Comparison of ENCODE assay signal across 9 cellular contexts in genomic region chr1:13807213-13807612, GRCh38.
DNase-seq lines count a peak whose midpoint lies in the region; ATAC-seq and TF ChIP-seq lines count a peak whose summit lies in the region.
"Had no signal": no experiment of that assay in that cellular context is flagged by ENCODE, and none has a peak within 500 bp of the region (broad histone marks: within the 10 kb centered on the region; RNA-seq: fewer than 3 reads in every experiment).

No MANE protein-coding gene starts in this region.

- H3K4me3 ChIP-seq in DND-41 (ENCODE audit: low read depth in 1 of 2, low read length in 2 of 2) = no peak overlapping the region
- H3K4me3 ChIP-seq in astrocyte of the cerebellum (ENCODE audit: low read depth, low read length) = no peak overlapping the region
- H3K4me3 ChIP-seq in mesenchymal stem cell (ENCODE audit: insufficient read depth in 1 of 2, low read depth in 1 of 2, low read length in 2 of 2) = no peak overlapping the region
- no peak overlapping the region for H3K4me3 ChIP-seq in gastrocnemius medialis

- WGBS in mesenchymal stem cell = 63% methylated on average over 7 of the region's 7 CpGs

- H2BK120ac ChIP-seq in mesenchymal stem cell (ENCODE audit: low read depth, low read length) = no peak overlapping the region

- TF ChIP-seq CTCF in DND-41 (IDR thresholded peaks at IDR 0.05; ENCODE audit: borderline replicate concordance, extremely low read depth, low read length, poor library complexity, severe bottlenecking) (peak; percentile 40), astrocyte of the cerebellum (IDR thresholded peaks at IDR 0.05; ENCODE audit: low read depth, low read length, missing control alignments) (peak; percentile 58), gastrocnemius medialis (IDR thresholded peaks at IDR 0.05 in 4 of 5, conservative IDR thresholded peaks at IDR 0.05 in 1 of 5) (no peak)

- H4K91ac ChIP-seq in mesenchymal stem cell (ENCODE audit: low read length) = no peak overlapping the region

- no peak overlapping the region for H4K8ac ChIP-seq in mesenchymal stem cell (ENCODE audit: low read length)

- no peaks in the 10 kb centered on the region for H3K4me1 ChIP-seq in DND-41 (ENCODE audit: insufficient read depth, low read length)
- peaks cover 4% of the 10 kb centered on the region for H3K4me1 ChIP-seq in mesenchymal stem cell (ENCODE audit: control insufficient read depth, insufficient read depth, low read depth, low read length)
- peaks cover 0 to 2% of the 10 kb centered on the region in 2 donors for H3K4me1 ChIP-seq in gastrocnemius medialis

- H2AFZ ChIP-seq in DND-41 (ENCODE audit: low read depth, low read length) = no peak overlapping the region
- no peak overlapping the region for H2AFZ ChIP-seq in mesenchymal stem cell (ENCODE audit: low read depth, low read length)

- H3K18ac ChIP-seq in mesenchymal stem cell (ENCODE audit: low read depth in 1 of 2, low read length in 2 of 2) = no peak overlapping the region

- H3K27ac ChIP-seq in DND-41 (ENCODE audit: low read length) = no peak overlapping the region
- no peak overlapping the region for H3K27ac ChIP-seq in mesenchymal stem cell (ENCODE audit: low read length, poor library complexity, severe bottlenecking)
- H3K27ac ChIP-seq in gastrocnemius medialis = no peak overlapping the region
- H3K27ac ChIP-seq: neutrophil had no signal

- H3K36me3 ChIP-seq in DND-41 (ENCODE audit: insufficient read depth, low read length) = no peaks in the 10 kb centered on the region
- peaks cover 0 to 1% of the 10 kb centered on the region in 2 experiments for H3K36me3 ChIP-seq in mesenchymal stem cell (ENCODE audit: control insufficient read depth in 1 of 2, insufficient read depth in 2 of 2, low read depth in 1 of 2, low read length in 2 of 2)
- peaks cover 0 to 4% of the 10 kb centered on the region in 2 donors for H3K36me3 ChIP-seq in gastrocnemius medialis

- peaks cover 54% of the 10 kb centered on the region for H4K20me1 ChIP-seq in DND-41 (ENCODE audit: insufficient read depth, low read length)

- no peaks in the 10 kb centered on the region for H3K79me2 ChIP-seq in DND-41 (ENCODE audit: insufficient read depth, low read length)

- intact Hi-C loops in gastrocnemius medialis (cut with DNase I; ENCODE audit: low total_unique reads) = no loop called here

- DNase-seq in DND-41 (peak; percentile 20), HT-29 (ENCODE audit: low spot score) (peak; percentile 63), astrocyte of the cerebellum (ENCODE audit: low read depth) (no peak), mesenchymal stem cell (peak; percentile 31), gastrocnemius medialis (no peak), NCI-H2107 treated with DMSO at 0.1 percent for 48 hours (lab: John Stamatoyannopoulos, UW; ENCODE audit: unreplicated experiment) (no peak)
- DNase-seq in stimulated activated naive CD4-positive, alpha-beta T cell treated with Interleukin-2 at 50 U/mL for 16 hours (lab: John Stamatoyannopoulos, UW) = no peak
- DNase-seq in NK-92 treated with Interleukin-12 subunit alpha and Interleukin-12 subunit beta, amount 100 ng/mL, for 24 hours (lab: John Stamatoyannopoulos, UW) = no peak

- H3K9ac ChIP-seq in DND-41 (ENCODE audit: low read depth, low read length) = no peak overlapping the region
- no peak overlapping the region for H3K9ac ChIP-seq in mesenchymal stem cell (ENCODE audit: low read length)

- no peak for ATAC-seq in DND-41 (ENCODE audit: insufficient read depth, low read depth)
- ATAC-seq in gastrocnemius medialis = no peak

- no peak for TF ChIP-seq POLR2A in gastrocnemius medialis (IDR thresholded peaks at IDR 0.05)

- H3K4me2 ChIP-seq in DND-41 (ENCODE audit: insufficient read depth, low read length) = no peak overlapping the region
- no peak overlapping the region for H3K4me2 ChIP-seq in mesenchymal stem cell (ENCODE audit: low read length, poor library complexity, severe bottlenecking)

- H2BK12ac ChIP-seq in mesenchymal stem cell (ENCODE audit: low read length in 2 of 2) = no peak overlapping the region

- no peaks in the 10 kb centered on the region for H3K27me3 ChIP-seq in DND-41 (ENCODE audit: insufficient read depth, low read length, poor library complexity)
- H3K27me3 ChIP-seq in mesenchymal stem cell (ENCODE audit: control insufficient read depth in 1 of 2, insufficient read depth in 1 of 2, low read length in 2 of 2) = no peaks in the 10 kb centered on the region
- no peaks in the 10 kb centered on the region for H3K27me3 ChIP-seq in gastrocnemius medialis
- H3K27me3 ChIP-seq: neutrophil had no signal

- H3K9me3 ChIP-seq in DND-41 (ENCODE audit: insufficient read depth, low read length, severe bottlenecking) = no peaks in the 10 kb centered on the region
- H3K9me3 ChIP-seq in mesenchymal stem cell (ENCODE audit: control insufficient read depth, low read length) = no peaks in the 10 kb centered on the region
- no peaks in the 10 kb centered on the region for H3K9me3 ChIP-seq in gastrocnemius medialis
- H3K9me3 ChIP-seq: neutrophil had no signal

- H2BK5ac ChIP-seq in mesenchymal stem cell (ENCODE audit: low read depth, low read length, poor library complexity, severe bottlenecking) = no peak overlapping the region

- H3K14ac ChIP-seq in mesenchymal stem cell (ENCODE audit: low read length in 2 of 2) = no peak overlapping the region

- no peak overlapping the region for H3K4ac ChIP-seq in mesenchymal stem cell (ENCODE audit: low read depth in 1 of 2, low read length in 2 of 2)

- H2AK5ac ChIP-seq in mesenchymal stem cell (ENCODE audit: low read length, severe bottlenecking) = no peak overlapping the region

- no peak overlapping the region for H2BK15ac ChIP-seq in mesenchymal stem cell (ENCODE audit: low read depth, poor library complexity, severe bottlenecking)

- H3K79me1 ChIP-seq in mesenchymal stem cell (replicated peaks; ENCODE audit: low read length, poor library complexity, severe bottlenecking) = peaks cover 29% of the 10 kb centered on the region

- no peak overlapping the region for H3K23ac ChIP-seq in mesenchymal stem cell (ENCODE audit: low read length in 2 of 2)

- in situ Hi-C loops in astrocyte of the cerebellum (cut with HindIII; ENCODE audit: low sequenced_read_pairs) (no loop called here), gastrocnemius medialis (cut with MboI; ENCODE audit: low sequenced_read_pairs in 4 of 4) (loop anchor here in 1 of 4 donors (10.0 kb wide), 1 partner anchor 52 kb away; no protein-coding TSS in a partner anchor)

Comparison
In these comparisons a context has a peak if more than half of its experiments do, and no peak if none do; other contexts are left out.
1. DNase-seq: peak in DND-41 (single experiment), HT-29 (single experiment) and mesenchymal stem cell (single experiment); none in astrocyte of the cerebellum (single experiment), stimulated activated naive CD4-positive, alpha-beta T cell treated with Interleukin-2 at 50 U/mL for 16 hours (single experiment), NK-92 treated with Interleukin-12 subunit alpha and Interleukin-12 subunit beta, amount 100 ng/mL, for 24 hours (single experiment), gastrocnemius medialis (0 of 2) and NCI-H2107 treated with DMSO at 0.1 percent for 48 hours (single experiment).
2. CTCF ChIP-seq: peak in DND-41 (single experiment) and astrocyte of the cerebellum (single experiment); none in gastrocnemius medialis (0 of 5).